In genomic region chr19:1849999-1850398, GRCh38 we compare ENCODE assay signal across 21 cellular contexts. TPM values are rescaled to one million over a fixed set of nuclear protein-coding genes. Genes with fewer than 3 reads are reported as not detected.
DNase-seq lines count a peak whose midpoint lies in the region; ATAC-seq and TF ChIP-seq lines count a peak whose summit lies in the region.
"Had no signal": no experiment of that assay in that cellular context is flagged by ENCODE, and none has a peak within 500 bp of the region (broad histone marks: within the 10 kb centered on the region; RNA-seq: fewer than 3 reads in every experiment).

No MANE protein-coding gene starts in this region.

- peaks cover 13% of the 10 kb centered on the region for H3F3A ChIP-seq in MM.1S (ENCODE audit: insufficient read depth, low read length)

- no peak overlapping the region for H3K4me2 ChIP-seq in MM.1S (ENCODE audit: low read depth, low read length)
- H3K4me2 ChIP-seq: smooth muscle cell had no signal

- no peaks in the 10 kb centered on the region for H3K9me3 ChIP-seq in CD8-positive, alpha-beta T cell (ENCODE audit: low read length)
- no peaks in the 10 kb centered on the region for H3K9me3 ChIP-seq in MM.1S (replicated peaks; ENCODE audit: insufficient read depth, low read length)
- H3K9me3 ChIP-seq: prostate gland, SJSA1 had no signal

- no peaks in the 10 kb centered on the region for H3K27me3 ChIP-seq in CD8-positive, alpha-beta T cell (ENCODE audit: insufficient read depth, low read length)
- H3K27me3 ChIP-seq in MM.1S (replicated peaks; ENCODE audit: insufficient read depth, low read length), result no peaks in the 10 kb centered on the region
- H3K27me3 ChIP-seq: dorsolateral prefrontal cortex, SJSA1 had no signal

- H3K79me2 ChIP-seq in MM.1S (ENCODE audit: low read length), result peaks cover 67% of the 10 kb centered on the region

- peak overlapping the region; percentile 30 for H3K27ac ChIP-seq in 22Rv1
- no peak overlapping the region for H3K27ac ChIP-seq in CD8-positive, alpha-beta T cell (ENCODE audit: low read depth, low read length)
- no peak overlapping the region for H3K27ac ChIP-seq in MM.1S (ENCODE audit: low read length)
- H3K27ac ChIP-seq: dorsolateral prefrontal cortex, prostate gland, SJSA1 had no signal

- no peak for DNase-seq in CD8-positive, alpha-beta T cell
- DNase-seq in activated CD4-positive, alpha-beta memory T cell treated with anti-CD3 and anti-CD28 coated beads, Interleukin-2, amount 10 ng/mL, durations not matched to agents 7 days and 5 days, result no peak
- DNase-seq in naive B cell (no peak), SKM-1 (lab: John Stamatoyannopoulos, UW; ENCODE audit: unreplicated experiment) (no peak), MM.1S (no peak), HUDEP-2 (lab: John Stamatoyannopoulos, UW; ENCODE audit: unreplicated experiment in 76 of 76) (no peak)
- DNase-seq: activated CD4-positive, alpha-beta T cell treated with anti-CD3 and anti-CD28 coated beads for 48 hours; activated T-cell treated with anti-CD3 and anti-CD28 coated beads, Interleukin-2, amount 50 U/mL, for 1 hour; caudate nucleus; COR-L47; dorsolateral prefrontal cortex; foreskin fibroblast; HCEC 1CT; IMR-90; NCI-H748 treated with DMSO at 0.1 percent for 48 hours; PC-3; stimulated activated CD4-positive, alpha-beta T cell treated with anti-CD3 and anti-CD28 coated beads, Interleukin-4, amount 100 ng/mL, for 24 hours had no signal

- CTCF ChIA-PET in CD8-positive, alpha-beta T cell (lab: Charles Lee), result interaction anchor here (1.4 to 2.6 kb wide), 3 partner anchors 12 to 80 kb away, joined by 4 to 10 read pairs (median 4); no protein-coding TSS in a partner anchor
- CTCF ChIA-PET in activated CD4-positive, alpha-beta memory T cell treated with anti-CD3 and anti-CD28 coated beads, Interleukin-2, amount 10 ng/mL, durations not matched to agents 7 days and 5 days (lab: Charles Lee), result interaction anchor here (0.6 to 1.9 kb wide), 4 partner anchors 12 to 57 kb away, joined by 3 to 7 read pairs (median 4); no protein-coding TSS in a partner anchor

- POLR2A ChIA-PET in CD8-positive, alpha-beta T cell (lab: Charles Lee), result no interaction called here
- POLR2A ChIA-PET in activated CD4-positive, alpha-beta memory T cell treated with anti-CD3 and anti-CD28 coated beads, Interleukin-2, amount 10 ng/mL, durations not matched to agents 7 days and 5 days (lab: Charles Lee), result interaction anchor here (1.7 kb wide), 1 partner anchor 48 kb away, joined by 4 read pairs; no protein-coding TSS in a partner anchor

- H3K27ac Mint-ChIP-seq in CD8-positive, alpha-beta T cell, result peak overlapping the region; percentile 56
- peak overlapping the region; percentile 16 for H3K27ac Mint-ChIP-seq in activated CD4-positive, alpha-beta memory T cell treated with anti-CD3 and anti-CD28 coated beads, Interleukin-2, amount 10 ng/mL, durations not matched to agents 7 days and 5 days
- peak overlapping the region; percentile 77 to 97 (median 88) for H3K27ac Mint-ChIP-seq in naive B cell

- H3K36me3 ChIP-seq in CD8-positive, alpha-beta T cell (ENCODE audit: insufficient read depth, low read length), result no peaks in the 10 kb centered on the region
- H3K36me3 ChIP-seq in MM.1S (replicated peaks; ENCODE audit: insufficient read depth, low read length), result no peaks in the 10 kb centered on the region
- H3K36me3 ChIP-seq: prostate gland had no signal

- no peaks in the 10 kb centered on the region for H3K9me3 Mint-ChIP-seq in CD8-positive, alpha-beta T cell
- no peaks in the 10 kb centered on the region for H3K9me3 Mint-ChIP-seq in activated CD4-positive, alpha-beta memory T cell treated with anti-CD3 and anti-CD28 coated beads, Interleukin-2, amount 10 ng/mL, durations not matched to agents 7 days and 5 days
- H3K9me3 Mint-ChIP-seq in naive B cell, result no peaks in the 10 kb centered on the region

- peaks cover 13% of the 10 kb centered on the region for H3K36me3 Mint-ChIP-seq in CD8-positive, alpha-beta T cell
- peaks cover 4% of the 10 kb centered on the region for H3K36me3 Mint-ChIP-seq in activated CD4-positive, alpha-beta memory T cell treated with anti-CD3 and anti-CD28 coated beads, Interleukin-2, amount 10 ng/mL, durations not matched to agents 7 days and 5 days (ENCODE audit: low read depth)
- no peaks in the 10 kb centered on the region for H3K36me3 Mint-ChIP-seq in naive B cell

- ATAC-seq in CD8-positive, alpha-beta T cell, result no peak
- no peak for ATAC-seq in naive B cell (ENCODE audit: low read depth in 2 of 2)
- ATAC-seq: PC-3 had no signal

- intact Hi-C loops in CD8-positive, alpha-beta T cell (cut with DNase I, micrococcal nuclease), result no loop called here

- H3K4me1 ChIP-seq in CD8-positive, alpha-beta T cell (ENCODE audit: insufficient read depth, low read length), result peaks cover 72% of the 10 kb centered on the region
- peaks cover 36% of the 10 kb centered on the region for H3K4me1 ChIP-seq in MM.1S (ENCODE audit: low read length)

- no peaks in the 10 kb centered on the region for H3K27me3 Mint-ChIP-seq in CD8-positive, alpha-beta T cell (ENCODE audit: low read depth)
- no peaks in the 10 kb centered on the region for H3K27me3 Mint-ChIP-seq in activated CD4-positive, alpha-beta memory T cell treated with anti-CD3 and anti-CD28 coated beads, Interleukin-2, amount 10 ng/mL, durations not matched to agents 7 days and 5 days
- no peaks in the 10 kb centered on the region for H3K27me3 Mint-ChIP-seq in naive B cell

- H2AFZ ChIP-seq in MM.1S (ENCODE audit: low read length), result no peak overlapping the region

- no peak overlapping the region for H3K4me3 ChIP-seq in CD8-positive, alpha-beta T cell (ENCODE audit: low read depth, low read length)
- no peak overlapping the region for H3K4me3 ChIP-seq in MM.1S (ENCODE audit: low read length)
- H3K4me3 ChIP-seq: dorsolateral prefrontal cortex, prostate gland, SJSA1, smooth muscle cell had no signal

- no peak overlapping the region for H3K4me3 Mint-ChIP-seq in CD8-positive, alpha-beta T cell
- no peak overlapping the region for H3K4me3 Mint-ChIP-seq in activated CD4-positive, alpha-beta memory T cell treated with anti-CD3 and anti-CD28 coated beads, Interleukin-2, amount 10 ng/mL, durations not matched to agents 7 days and 5 days
- H3K4me3 Mint-ChIP-seq in naive B cell, result peak overlapping the region in 5 of 8 donors; percentile 2 to 80 (median 62)

- TF ChIP-seq CTCF in 22Rv1 (IDR thresholded peaks at IDR 0.05) (no peak), MM.1S (IDR thresholded peaks at IDR 0.05; ENCODE audit: low read length) (no peak)
- no peak for TF ChIP-seq CTCF in CD8-positive, alpha-beta T cell (IDR thresholded peaks at IDR 0.05)

- H3K9me2 ChIP-seq in MM.1S (replicated peaks; ENCODE audit: insufficient read depth, low read length), result no peaks in the 10 kb centered on the region

- H3K4me1 Mint-ChIP-seq in CD8-positive, alpha-beta T cell (ENCODE audit: low read depth), result peaks cover 51% of the 10 kb centered on the region
- H3K4me1 Mint-ChIP-seq in activated CD4-positive, alpha-beta memory T cell treated with anti-CD3 and anti-CD28 coated beads, Interleukin-2, amount 10 ng/mL, durations not matched to agents 7 days and 5 days, result peaks cover 61% of the 10 kb centered on the region
- H3K4me1 Mint-ChIP-seq in naive B cell, result peaks cover 36 to 67% (median 58%) of the 10 kb centered on the region in 3 donors

- peaks cover 17% of the 10 kb centered on the region for H4K20me1 ChIP-seq in MM.1S (ENCODE audit: insufficient read depth, low read length)

- no peak overlapping the region for H3K9ac ChIP-seq in MM.1S (ENCODE audit: low read length)

RNA-seq across cellular contexts. Expression of gene REXO1, which starts 1.7 kb away (rescaled TPM):
- 100 to 1,000 TPM; 143 to 152 TPM for total RNA-seq in CD8-positive, alpha-beta T cell
- total RNA-seq in activated CD4-positive, alpha-beta memory T cell treated with anti-CD3 and anti-CD28 coated beads, Interleukin-2, amount 10 ng/mL, durations not matched to agents 7 days and 5 days, result 10 to 100 TPM; 46.5 to 47.5 TPM
- 10 to 100 TPM in 1 of 6 donors, 1 to 10 TPM in 4, under 1 TPM in 1; 0.96 to 18.1 (median 5.2) TPM for polyA plus RNA-seq in naive B cell (ENCODE audit: low read depth in 6 of 6)

RNA-seq across cellular contexts. Expression of gene KLF16, which starts 13.4 kb away (rescaled TPM):
- total RNA-seq in CD8-positive, alpha-beta T cell, result 10 to 100 TPM; 85.7 to 88.7 TPM
- total RNA-seq in activated CD4-positive, alpha-beta memory T cell treated with anti-CD3 and anti-CD28 coated beads, Interleukin-2, amount 10 ng/mL, durations not matched to agents 7 days and 5 days, result 10 to 100 TPM; 24.6 to 25.7 TPM
- 1 to 10 TPM in 1 of 6 donors, under 1 TPM in 5; 0.43 to 1.4 (median 0.70) TPM for polyA plus RNA-seq in naive B cell (ENCODE audit: low read depth in 6 of 6)

RNA-seq across cellular contexts. Expression of gene ABHD17A, which starts 35.3 kb away (rescaled TPM):
- 100 to 1,000 TPM; 204 TPM for total RNA-seq in CD8-positive, alpha-beta T cell
- total RNA-seq in activated CD4-positive, alpha-beta memory T cell treated with anti-CD3 and anti-CD28 coated beads, Interleukin-2, amount 10 ng/mL, durations not matched to agents 7 days and 5 days, result 100 to 1,000 TPM; 255 to 259 TPM
- polyA plus RNA-seq in naive B cell (ENCODE audit: low read depth in 6 of 6), result 100 to 1,000 TPM in 1 of 6 donors, 10 to 100 TPM in 5; 59.4 to 113 (median 78.2) TPM

RNA-seq across cellular contexts. Expression of gene ATP8B3, which starts 37.9 kb away (rescaled TPM):
- total RNA-seq in CD8-positive, alpha-beta T cell, result 1 to 10 TPM; 1.9 to 2.9 TPM
- 10 to 100 TPM; 22.5 to 23.3 TPM for total RNA-seq in activated CD4-positive, alpha-beta memory T cell treated with anti-CD3 and anti-CD28 coated beads, Interleukin-2, amount 10 ng/mL, durations not matched to agents 7 days and 5 days
- under 1 TPM in 1 of 6 donors, not detected in 5; 0.09 TPM for polyA plus RNA-seq in naive B cell (ENCODE audit: low read depth in 6 of 6)

RNA-seq across cellular contexts. Expression of gene ADAT3, which starts 55.2 kb away (rescaled TPM):
- 1 to 10 TPM; 6.4 to 7.3 TPM for total RNA-seq in CD8-positive, alpha-beta T cell
- total RNA-seq in activated CD4-positive, alpha-beta memory T cell treated with anti-CD3 and anti-CD28 coated beads, Interleukin-2, amount 10 ng/mL, durations not matched to agents 7 days and 5 days, result 10 to 100 TPM; 13.3 to 15.5 TPM
- polyA plus RNA-seq in naive B cell (ENCODE audit: low read depth in 6 of 6), result 1 to 10 TPM; 1.9 to 6.1 (median 3.6) TPM

Comparison
In these comparisons a context has a peak if more than half of its experiments do, and no peak if none do; other contexts are left out.
1. H3K27ac Mint-ChIP-seq: peak in every context shown above with its lines; median percentile 88 in naive B cell; 56 in CD8-positive, alpha-beta T cell; 16 in activated CD4-positive, alpha-beta memory T cell treated with anti-CD3 and anti-CD28 coated beads, Interleukin-2, amount 10 ng/mL, durations not matched to agents 7 days and 5 days.
2. H3K4me3 Mint-ChIP-seq: peak in naive B cell (5 of 8); none in CD8-positive, alpha-beta T cell (single experiment) and activated CD4-positive, alpha-beta memory T cell treated with anti-CD3 and anti-CD28 coated beads, Interleukin-2, amount 10 ng/mL, durations not matched to agents 7 days and 5 days (single experiment).